Comparison of ENCODE assay signal across 11 cellular contexts in the genomic region with DNA sequence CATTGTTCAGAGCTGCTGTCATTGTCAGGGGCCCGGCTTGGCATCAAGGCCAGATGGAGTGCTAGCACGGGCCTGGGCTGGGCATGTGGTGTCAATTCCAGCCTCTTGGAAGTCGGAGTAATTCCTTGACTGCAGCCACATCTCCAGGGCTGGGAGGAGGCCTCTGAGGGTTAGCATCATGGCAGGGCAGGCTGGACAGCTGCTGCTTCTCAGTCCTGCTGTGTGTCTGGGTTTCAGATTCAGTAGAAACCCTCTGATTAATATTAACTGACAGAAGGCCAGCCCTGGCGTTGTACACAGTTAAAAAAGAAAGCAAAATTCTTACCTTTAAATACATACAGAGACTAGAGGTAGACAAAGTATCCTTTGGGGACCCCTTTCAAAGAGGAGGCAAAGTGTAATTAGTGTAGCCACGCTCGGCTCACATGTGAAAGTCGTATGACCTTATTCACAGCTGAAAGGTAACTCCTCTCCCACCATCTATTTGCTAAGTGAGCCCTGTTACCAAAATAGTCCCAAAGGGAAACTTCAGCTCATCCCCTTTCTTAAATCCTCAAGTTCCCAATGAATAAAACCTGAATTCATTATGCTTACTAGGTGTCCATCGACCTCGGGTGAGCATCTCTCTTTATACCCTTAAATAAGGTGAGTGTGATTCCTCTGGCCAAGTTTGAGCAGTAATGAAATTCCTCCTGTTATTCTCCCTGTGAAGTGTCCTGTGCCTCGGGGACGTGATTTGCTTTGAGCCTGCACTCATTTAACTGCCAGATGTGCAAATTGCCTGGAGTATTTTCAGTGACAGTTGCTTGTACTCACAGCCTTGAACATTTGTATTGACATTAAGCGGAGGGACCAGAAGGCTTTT.
DNase-seq lines count a peak whose midpoint lies in the region; ATAC-seq and TF ChIP-seq lines count a peak whose summit lies in the region.
"Had no signal": no experiment of that assay in that cellular context is flagged by ENCODE, and none has a peak within 500 bp of the region (broad histone marks: within the 10 kb centered on the region; RNA-seq: fewer than 3 reads in every experiment).

No MANE protein-coding gene starts in this region.

- H3K4me1 ChIP-seq in gastrocnemius medialis: no peaks in the 10 kb centered on the region

- H3K27ac ChIP-seq in gastrocnemius medialis: no peak overlapping the region
- H3K27ac ChIP-seq: thoracic aorta had no signal

- H3K9me3 ChIP-seq in gastrocnemius medialis: no peaks in the 10 kb centered on the region
- H3K9me3 ChIP-seq: thoracic aorta had no signal

- no peak overlapping the region for H3K4me3 ChIP-seq in gastrocnemius medialis
- H3K4me3 ChIP-seq: thoracic aorta had no signal

- in situ Hi-C loops in gastrocnemius medialis (cut with MboI; ENCODE audit: low sequenced_read_pairs in 4 of 4): no loop called here

- TF ChIP-seq CTCF in gastrocnemius medialis (IDR thresholded peaks at IDR 0.05 in 4 of 5, conservative IDR thresholded peaks at IDR 0.05 in 1 of 5): no peak

- intact Hi-C loops in gastrocnemius medialis (cut with DNase I; ENCODE audit: low total_unique reads): no loop called here

- H3K36me3 ChIP-seq in gastrocnemius medialis: no peaks in the 10 kb centered on the region
- H3K36me3 ChIP-seq: thoracic aorta had no signal

- no peak for TF ChIP-seq POLR2A in gastrocnemius medialis (IDR thresholded peaks at IDR 0.05)

- ATAC-seq in GM18517 (IDR thresholded peaks at IDR 0.05; ENCODE audit: unreplicated experiment) (peak; percentile 86), GM21390 (IDR thresholded peaks at IDR 0.05; ENCODE audit: unreplicated experiment) (peak; percentile 80), HG03159 (IDR thresholded peaks at IDR 0.05; ENCODE audit: unreplicated experiment) (peak; percentile 73), gastrocnemius medialis (no peak)
- no peak for ATAC-seq in activated CD4-positive, CD25-positive, alpha-beta regulatory T cell treated with anti-CD3 and anti-CD28 coated beads, Interleukin-2, amount 50 U/mL, for 24 hours

- no peaks in the 10 kb centered on the region for H3K27me3 ChIP-seq in gastrocnemius medialis

- DNase-seq in fibroblast of peridontal ligament (ENCODE audit: extremely low read depth): peak; percentile 31
- DNase-seq in NCI-H345 treated with DMSO at 0.1 percent for 48 hours (lab: John Stamatoyannopoulos, UW; ENCODE audit: unreplicated experiment): no peak
- DNase-seq in gastrocnemius medialis: no peak
- DNase-seq in NCI-H345 (lab: John Stamatoyannopoulos, UW): no peak
- DNase-seq: activated effector memory CD4-positive, alpha-beta T cell treated with Interleukin-2 at 50 U/mL for 16 hours; NCI-H1930 had no signal

Comparison
In these comparisons a context has a peak if more than half of its experiments do, and no peak if none do; other contexts are left out.
1. ATAC-seq: peak in GM18517 (single experiment), GM21390 (single experiment) and HG03159 (single experiment); none in activated CD4-positive, CD25-positive, alpha-beta regulatory T cell treated with anti-CD3 and anti-CD28 coated beads, Interleukin-2, amount 50 U/mL, for 24 hours (0 of 2) and gastrocnemius medialis (0 of 2).